In the genomic region with DNA sequence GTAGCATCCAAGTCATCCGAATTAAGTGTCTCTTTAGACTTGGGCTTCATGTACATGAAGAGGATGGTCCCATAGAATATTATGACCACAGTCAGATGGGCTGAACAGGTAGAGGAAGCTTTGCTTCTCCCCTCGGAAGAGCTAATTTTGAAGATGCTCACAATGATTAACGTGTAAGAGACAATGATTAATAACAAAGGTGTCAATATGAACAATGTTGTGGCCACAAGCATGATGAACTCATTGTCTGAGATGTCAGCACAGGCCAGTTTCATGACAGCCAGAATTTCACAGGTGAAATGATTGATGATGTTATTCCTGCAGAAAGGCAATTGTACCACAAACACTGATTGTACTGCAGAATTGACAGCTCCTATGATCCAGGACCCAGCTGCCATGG, we compare ENCODE assay signal across 23 cellular contexts. TPM values are rescaled to one million over a fixed set of nuclear protein-coding genes. Genes with fewer than 3 reads are reported as not detected.
DNase-seq lines count a peak whose midpoint lies in the region; ATAC-seq and TF ChIP-seq lines count a peak whose summit lies in the region.
"Had no signal": no experiment of that assay in that cellular context is flagged by ENCODE, and none has a peak within 500 bp of the region (broad histone marks: within the 10 kb centered on the region; RNA-seq: fewer than 3 reads in every experiment).

No MANE protein-coding gene starts in this region.

- H3K36me3 ChIP-seq in BE2C = no peaks in the 10 kb centered on the region
- H3K36me3 ChIP-seq: HAP-1 had no signal

- no peak for DNase-seq in sciatic nerve (ENCODE audit: low spot score)
- DNase-seq in BE2C = no peak
- DNase-seq in kidney tubule cell (ENCODE audit: low spot score) = no peak
- DNase-seq: Calu3; CD4-positive, alpha-beta memory T cell; EL; NCI-H1105; NCI-H2081 treated with DMSO at 0.1 percent for 48 hours; NCI-H510A; NCI-H748 treated with DMSO at 0.1 percent for 48 hours; NK-92 treated with Interleukin-12 subunit alpha and Interleukin-12 subunit beta, amount 100 ng/mL, for 24 hours; Right ventricle myocardium superior; T-cell had no signal

- H3K27me3 ChIP-seq in BE2C = no peaks in the 10 kb centered on the region

- ATAC-seq in GM18511 (IDR thresholded peaks at IDR 0.05; ENCODE audit: unreplicated experiment) (peak; percentile 65), GM19452 (IDR thresholded peaks at IDR 0.05; ENCODE audit: unreplicated experiment) (peak; percentile 69), HG02938 (IDR thresholded peaks at IDR 0.05; ENCODE audit: unreplicated experiment) (peak; percentile 73), HG03571 (IDR thresholded peaks at IDR 0.05; ENCODE audit: unreplicated experiment) (peak; percentile 68), sciatic nerve (no peak)
- ATAC-seq: K562, T-cell had no signal

- intact Hi-C loops in sciatic nerve (cut with DNase I) = no loop called here

- no peaks in the 10 kb centered on the region for H3K4me1 ChIP-seq in BE2C

- H3K4me3 ChIP-seq in BE2C (ENCODE audit: low read depth, low read length) = no peak overlapping the region
- H3K4me3 ChIP-seq: HAP-1, K562, SK-N-MC had no signal

- TF ChIP-seq CTCF in BE2C (IDR thresholded peaks at IDR 0.05; ENCODE audit: low read depth, low read length) = no peak

- H3K9me3 ChIP-seq in BE2C = no peaks in the 10 kb centered on the region
- H3K9me3 ChIP-seq: HAP-1 had no signal

RNA-seq across cellular contexts. Expression of a gene that starts 0.6 kb away (rescaled TPM):
- not detected for total RNA-seq in sciatic nerve
- polyA plus RNA-seq in BE2C (2012; ENCODE audit: insufficient read depth, insufficient read length, low read depth) = not detected
- total RNA-seq: A172; Calu3; CD4-positive, alpha-beta memory T cell; K562; OCI-LY7; Right ventricle myocardium superior; T-cell had no signal
- polyA plus RNA-seq: BJ; CD4-positive, alpha-beta memory T cell; K562 had no signal

RNA-seq across cellular contexts. Expression of a gene that starts 5.6 kb away (rescaled TPM):
- not detected for total RNA-seq in sciatic nerve
- not detected for polyA plus RNA-seq in BE2C (2012; ENCODE audit: insufficient read depth, insufficient read length, low read depth)
- total RNA-seq: A172; Calu3; CD4-positive, alpha-beta memory T cell; K562; OCI-LY7; Right ventricle myocardium superior; T-cell had no signal
- polyA plus RNA-seq: BJ; CD4-positive, alpha-beta memory T cell; K562 had no signal

RNA-seq across cellular contexts. Expression of a gene that starts 13.2 kb away (rescaled TPM):
- not detected for total RNA-seq in sciatic nerve
- not detected for polyA plus RNA-seq in BE2C (2012; ENCODE audit: insufficient read depth, insufficient read length, low read depth)
- total RNA-seq: A172; Calu3; CD4-positive, alpha-beta memory T cell; K562; OCI-LY7; Right ventricle myocardium superior; T-cell had no signal
- polyA plus RNA-seq: BJ; CD4-positive, alpha-beta memory T cell; K562 had no signal

RNA-seq across cellular contexts. Expression of a gene that starts 35.8 kb away (rescaled TPM):
- total RNA-seq in sciatic nerve = not detected
- not detected for polyA plus RNA-seq in BE2C (2012; ENCODE audit: insufficient read depth, insufficient read length, low read depth)
- total RNA-seq: A172; Calu3; CD4-positive, alpha-beta memory T cell; K562; OCI-LY7; Right ventricle myocardium superior; T-cell had no signal
- polyA plus RNA-seq: BJ; CD4-positive, alpha-beta memory T cell; K562 had no signal
